ENCODE assay signal across 23 cellular contexts in the genomic region with DNA sequence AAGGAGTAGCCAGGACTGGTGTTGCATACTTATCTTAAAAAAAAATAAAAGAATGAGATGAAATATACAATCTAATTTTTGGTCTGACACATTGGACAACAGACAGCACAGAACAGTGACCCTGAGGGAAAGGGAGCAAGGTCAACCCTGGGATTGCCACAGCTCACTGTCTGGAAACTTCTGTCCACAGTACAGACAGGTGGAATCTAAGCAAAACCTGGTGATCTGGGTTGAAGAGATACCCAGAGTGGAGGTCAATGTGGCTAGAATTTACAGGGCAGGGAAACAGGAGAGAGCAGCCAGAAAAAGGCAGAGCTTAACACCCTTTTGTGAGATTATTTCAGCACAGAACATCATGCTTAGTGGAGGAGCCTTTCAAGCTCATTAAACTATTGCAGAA.
"Had no signal": no experiment of that assay in that cellular context is flagged by ENCODE, and none has a peak within 500 bp of the region (broad histone marks: within the 10 kb centered on the region; RNA-seq: fewer than 3 reads in every experiment).

No MANE protein-coding gene starts in this region.

- H3K4me1 ChIP-seq: heart left ventricle, right atrium auricular region, tibial artery, upper lobe of left lung, uterus had no signal

- H3K9me3 Mint-ChIP-seq: endodermal cell; neural crest cell; stimulated activated naive CD8-positive, alpha-beta T cell treated with anti-CD3 and anti-CD28 coated beads, Interleukin-15, Interleukin-2, amounts not matched to agents 100 ng/mL and 50 ng/mL, for 24 hours had no signal

- H3K27me3 ChIP-seq: heart left ventricle, right atrium auricular region, tibial artery, upper lobe of left lung, uterus had no signal

- FAIRE-seq: endothelial cell of umbilical vein had no signal

- H3K4me3 Mint-ChIP-seq: endodermal cell; natural killer cell; neural crest cell; stimulated activated effector memory CD8-positive, alpha-beta T cell treated with anti-CD3 and anti-CD28 coated beads, Interleukin-12 subunit alpha, Interleukin-12 subunit beta, amount 100 ng/mL, for 72 hours; stimulated activated naive CD8-positive, alpha-beta T cell treated with anti-CD3 and anti-CD28 coated beads, Interleukin-15, Interleukin-2, amounts not matched to agents 100 ng/mL and 50 ng/mL, for 24 hours had no signal

- H3K4me2 ChIP-seq: smooth muscle cell had no signal

- H3K36me3 Mint-ChIP-seq: natural killer cell; stimulated activated effector memory CD8-positive, alpha-beta T cell treated with anti-CD3 and anti-CD28 coated beads, Interleukin-12 subunit alpha, Interleukin-12 subunit beta, amount 100 ng/mL, for 72 hours had no signal

- ATAC-seq: left colon; mucosa of descending colon; natural killer cell; stimulated activated effector memory CD8-positive, alpha-beta T cell treated with anti-CD3 and anti-CD28 coated beads, Interleukin-12 subunit alpha, Interleukin-12 subunit beta, amount 100 ng/mL, for 72 hours had no signal

- H3K27me3 Mint-ChIP-seq: stimulated activated naive CD8-positive, alpha-beta T cell treated with anti-CD3 and anti-CD28 coated beads, Interleukin-15, Interleukin-2, amounts not matched to agents 100 ng/mL and 50 ng/mL, for 24 hours had no signal

- H3K9me3 ChIP-seq: heart left ventricle, mucosa of descending colon, ovary, right atrium auricular region, tibial artery, upper lobe of left lung, uterus had no signal

- H3K4me1 Mint-ChIP-seq: endodermal cell; natural killer cell; neural crest cell; stimulated activated effector memory CD8-positive, alpha-beta T cell treated with anti-CD3 and anti-CD28 coated beads, Interleukin-12 subunit alpha, Interleukin-12 subunit beta, amount 100 ng/mL, for 72 hours had no signal

- H3K27ac ChIP-seq: coronary artery, heart left ventricle, ovary, right atrium auricular region, tibial artery, upper lobe of left lung, uterus had no signal

- DNase-seq: effector CD4-positive, alpha-beta T cell; endodermal cell; foreskin melanocyte; heart left ventricle; hippocampal formation; left colon; mammary epithelial cell; mucosa of descending colon; natural killer cell; nucleus accumbens; ovary; stimulated activated CD4-positive, alpha-beta T cell treated with anti-CD3 and anti-CD28 coated beads, Interleukin-2, amount 100 ng/mL, for 48 hours; stimulated activated CD8-positive, alpha-beta memory T cell treated with anti-CD3 and anti-CD28 coated beads, Interleukin-4, amount 100 ng/mL, for 48 hours; tibial artery; upper lobe of left lung; uterus had no signal

- H3K4me3 ChIP-seq: coronary artery, heart left ventricle, mucosa of descending colon, ovary, right atrium auricular region, smooth muscle cell, tibial artery, upper lobe of left lung, uterus had no signal

- H3K36me3 ChIP-seq: heart left ventricle, ovary, right atrium auricular region, tibial artery, upper lobe of left lung, uterus had no signal

- H3K27ac Mint-ChIP-seq: endodermal cell; natural killer cell; stimulated activated effector memory CD8-positive, alpha-beta T cell treated with anti-CD3 and anti-CD28 coated beads, Interleukin-12 subunit alpha, Interleukin-12 subunit beta, amount 100 ng/mL, for 72 hours; stimulated activated naive CD8-positive, alpha-beta T cell treated with anti-CD3 and anti-CD28 coated beads, Interleukin-15, Interleukin-2, amounts not matched to agents 100 ng/mL and 50 ng/mL, for 24 hours had no signal
